ENCODE assay signal across 2 cellular contexts in genomic region chr5:181210148-181210547, GRCh38. TPM values are rescaled to one million over a fixed set of nuclear protein-coding genes. Genes with fewer than 3 reads are reported as not detected.
"Had no signal": no experiment of that assay in that cellular context is flagged by ENCODE, and none has a peak within 500 bp of the region (broad histone marks: within the 10 kb centered on the region; RNA-seq: fewer than 3 reads in every experiment).

No MANE protein-coding gene starts in this region.

RNA-seq across cellular contexts. Expression of gene TRIM7, which starts 5.2 kb away (rescaled TPM):
- total RNA-seq: neural crest cell, smooth muscle cell had no signal
- polyA plus RNA-seq: smooth muscle cell had no signal
